ENCODE assay signal across 7 cellular contexts in the genomic region with DNA sequence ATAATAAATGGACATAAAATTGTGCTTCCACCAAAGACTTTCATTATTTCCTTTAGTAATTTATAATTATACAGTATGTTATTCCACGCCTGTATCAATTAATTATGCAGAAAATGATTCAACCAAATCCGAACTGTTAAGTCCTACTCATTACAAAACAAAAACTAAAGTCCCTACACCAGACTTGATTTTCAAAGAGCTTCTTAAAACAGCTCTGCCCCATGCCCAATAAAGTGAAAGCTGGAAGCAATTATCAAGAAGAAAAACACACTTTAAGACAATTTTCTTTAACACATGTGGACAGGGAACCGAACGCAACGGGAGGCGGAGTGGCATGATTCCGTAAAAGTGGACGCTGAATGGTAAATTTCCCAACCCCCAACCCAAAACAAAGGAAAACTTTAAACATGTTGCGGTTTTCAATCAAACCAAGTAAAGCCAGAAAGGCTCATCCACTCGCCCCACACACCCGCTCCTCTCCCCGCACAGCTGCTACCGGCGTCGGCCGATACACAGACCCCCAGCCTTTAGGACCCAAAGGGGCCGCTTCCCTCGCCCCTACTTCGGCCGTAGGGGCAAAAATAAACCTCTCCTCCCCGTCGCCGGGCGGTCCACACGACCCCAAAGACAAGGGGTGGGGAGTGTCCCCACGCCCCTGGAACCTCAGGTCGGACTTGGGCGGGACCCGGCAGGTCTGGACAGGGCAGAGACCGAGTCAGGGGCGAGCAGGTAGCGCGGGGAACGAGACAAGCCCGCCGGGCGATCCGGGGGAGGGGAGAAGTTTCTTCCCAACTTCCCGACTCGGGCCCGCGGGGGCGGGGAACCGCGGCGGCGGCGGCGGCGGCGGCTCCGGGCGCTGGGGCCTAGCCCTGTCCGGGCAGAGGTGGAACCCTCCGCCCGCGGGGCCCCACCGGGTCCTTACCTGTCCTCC. TPM values are rescaled to one million over a fixed set of nuclear protein-coding genes. Genes with fewer than 3 reads are reported as not detected.
DNase-seq lines count a peak whose midpoint lies in the region; ATAC-seq and TF ChIP-seq lines count a peak whose summit lies in the region.

No MANE protein-coding gene starts in this region.

- H3K4me1 ChIP-seq in HUES64 (ENCODE audit: insufficient read depth, low read length) (peaks cover 25% of the 10 kb centered on the region), hepatocyte (ENCODE audit: insufficient read depth) (peaks cover 16% of the 10 kb centered on the region)

- H4K20me1 ChIP-seq in hepatocyte (ENCODE audit: insufficient read depth, poor library complexity, severe bottlenecking) = peaks cover 42% of the 10 kb centered on the region

- H3K9ac ChIP-seq in HUES64 (ENCODE audit: low read depth, low read length) = peak overlapping the region; percentile 89

- under 1% methylated on average over 58 of the region's 58 CpGs for WGBS in HUES64
- WGBS in hepatocyte (ENCODE audit: low lambda C conversion rate, missing lambda C conversion rate) = 2% methylated on average over 31 of the region's 58 CpGs

- H3K79me2 ChIP-seq in hepatocyte = peaks cover 52% of the 10 kb centered on the region

- peaks cover 12% of the 10 kb centered on the region for H3K36me3 Mint-ChIP-seq in activated naive CD8-positive, alpha-beta T cell treated with anti-CD3 and anti-CD28 coated beads, Interleukin-2, amount 50 U/mL, for 24 hours (ENCODE audit: low read depth)

- H3K27ac ChIP-seq in HUES64 (ENCODE audit: low read depth, low read length) (peak overlapping the region; percentile 97), hepatocyte (peak overlapping the region; percentile 99)

- DNase-seq in activated naive CD8-positive, alpha-beta T cell treated with anti-CD3 and anti-CD28 coated beads, Interleukin-2, amount 50 U/mL, for 24 hours = peak; percentile 25
- DNase-seq in hepatocyte (ENCODE audit: low spot score) (peak; percentile 33), sciatic nerve (ENCODE audit: low spot score) (peak; percentile 73), NCI-H1105 (lab: John Stamatoyannopoulos, UW) (no peak)

- H3K27ac Mint-ChIP-seq in activated naive CD8-positive, alpha-beta T cell treated with anti-CD3 and anti-CD28 coated beads, Interleukin-2, amount 50 U/mL, for 24 hours = peak overlapping the region; percentile 98

- peaks cover 82% of the 10 kb centered on the region for H3K4me1 Mint-ChIP-seq in activated naive CD8-positive, alpha-beta T cell treated with anti-CD3 and anti-CD28 coated beads, Interleukin-2, amount 50 U/mL, for 24 hours

- peaks cover 10% of the 10 kb centered on the region for H3K27me3 Mint-ChIP-seq in activated naive CD8-positive, alpha-beta T cell treated with anti-CD3 and anti-CD28 coated beads, Interleukin-2, amount 50 U/mL, for 24 hours

- no peaks in the 10 kb centered on the region for H3K9me3 ChIP-seq in HUES64 (ENCODE audit: insufficient read depth, low read depth, low read length)
- H3K9me3 ChIP-seq in hepatocyte (ENCODE audit: low read depth) = no peaks in the 10 kb centered on the region

- peak; percentile 25 for ATAC-seq in GM21529 (IDR thresholded peaks at IDR 0.05; ENCODE audit: unreplicated experiment)
- peak; percentile 11 for ATAC-seq in activated naive CD8-positive, alpha-beta T cell treated with anti-CD3 and anti-CD28 coated beads, Interleukin-2, amount 50 U/mL, for 24 hours
- peak; percentile 23 for ATAC-seq in sciatic nerve

- peak overlapping the region; percentile 93 for H2AFZ ChIP-seq in hepatocyte

- peak overlapping the region; percentile 80 for H3K4me3 ChIP-seq in GM08714 (ENCODE audit: low read length)
- peak overlapping the region; percentile 99 for H3K4me3 ChIP-seq in HUES64 (ENCODE audit: low read length)
- peak overlapping the region; percentile 99 for H3K4me3 ChIP-seq in hepatocyte

- H3K27me3 ChIP-seq in HUES64 (ENCODE audit: insufficient read depth, low read length) = no peaks in the 10 kb centered on the region
- no peaks in the 10 kb centered on the region for H3K27me3 ChIP-seq in hepatocyte

- H3K36me3 ChIP-seq in HUES64 (ENCODE audit: insufficient read depth, low read length) = no peaks in the 10 kb centered on the region
- H3K36me3 ChIP-seq in hepatocyte (replicated peaks; ENCODE audit: insufficient read depth, low read depth) = no peaks in the 10 kb centered on the region

- intact Hi-C loops in sciatic nerve (cut with DNase I) = no loop called here

- no peaks in the 10 kb centered on the region for H3K9me2 ChIP-seq in hepatocyte (replicated peaks; ENCODE audit: insufficient read depth)

- no peaks in the 10 kb centered on the region for H3K9me3 Mint-ChIP-seq in activated naive CD8-positive, alpha-beta T cell treated with anti-CD3 and anti-CD28 coated beads, Interleukin-2, amount 50 U/mL, for 24 hours

- peak overlapping the region; percentile 98 for H3K4me3 Mint-ChIP-seq in activated naive CD8-positive, alpha-beta T cell treated with anti-CD3 and anti-CD28 coated beads, Interleukin-2, amount 50 U/mL, for 24 hours

- no peak for TF ChIP-seq CTCF in hepatocyte (IDR thresholded peaks at IDR 0.05; ENCODE audit: poor library complexity)

- H3K4me2 ChIP-seq in hepatocyte = peak overlapping the region; percentile 78

RNA-seq across cellular contexts. Expression of gene YES1, which starts 0.6 kb away (rescaled TPM):
- 46.5 TPM for polyA plus RNA-seq in HUES64 (2013, experiment 1 of 2)
- polyA plus RNA-seq in HUES64 (2013, experiment 2 of 2) = 59.5 TPM
- total RNA-seq in hepatocyte = 108 and 111 TPM in 2 replicates
- 18.4 and 25.2 TPM in 2 replicates for polyA plus RNA-seq in hepatocyte
- total RNA-seq in sciatic nerve = 31.3 TPM
